18 cellular contexts compared by ENCODE assay signal in the genomic region with DNA sequence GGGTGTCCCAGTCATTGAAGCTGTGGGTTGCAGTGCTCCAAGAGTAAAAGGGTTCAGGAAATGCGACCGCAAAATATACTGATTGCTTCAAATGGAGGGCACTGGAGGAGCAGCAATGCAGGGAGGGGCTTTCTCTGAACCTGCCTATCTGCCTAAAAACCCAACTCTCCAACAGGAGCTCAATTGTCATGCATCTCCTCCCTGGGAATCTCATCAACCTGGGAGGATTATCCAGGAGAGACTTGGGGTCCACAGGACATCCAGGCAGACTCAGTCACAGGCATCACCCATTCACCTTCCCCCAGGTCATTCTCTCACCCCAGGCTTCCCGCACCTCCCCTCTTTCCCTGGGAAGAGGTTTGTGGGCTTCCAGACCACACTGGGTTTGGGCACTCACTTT. TPM values are rescaled to one million over a fixed set of nuclear protein-coding genes. Genes with fewer than 3 reads are reported as not detected.
DNase-seq lines count a peak whose midpoint lies in the region; ATAC-seq, FAIRE-seq and TF ChIP-seq lines count a peak whose summit lies in the region.
"Had no signal": no experiment of that assay in that cellular context is flagged by ENCODE, and none has a peak within 500 bp of the region (broad histone marks: within the 10 kb centered on the region; RNA-seq: fewer than 3 reads in every experiment).

No MANE protein-coding gene starts in this region.

- H3K4me1 ChIP-seq in right lobe of liver (peaks cover 0 to 20% (median 2%) of the 10 kb centered on the region in 4 donors), HepG2 (ENCODE audit: insufficient read depth, low read length) (no peaks in the 10 kb centered on the region), aorta (ENCODE audit: control insufficient read depth in 1 of 2, insufficient read depth in 2 of 2, low read length in 2 of 2) (peaks cover 5 to 6% of the 10 kb centered on the region in 2 donors)

- ATAC-seq in right lobe of liver (no peak), HepG2 (no peak), aorta (ENCODE audit: low FRiP score) (no peak), HG03571 (IDR thresholded peaks at IDR 0.05; ENCODE audit: unreplicated experiment) (no peak), HG02885 (IDR thresholded peaks at IDR 0.05; ENCODE audit: poor library complexity, unreplicated experiment) (no peak)
- ATAC-seq: activated T-helper 17 cell treated with anti-CD3 and anti-CD28 coated beads, Interleukin-2, amount 50 U/mL, for 72 hours had no signal

- no peak for TF ChIP-seq RAD21 in HepG2 (CRISPR knock-in tag; IDR thresholded peaks at IDR 0.05)

- TF ChIP-seq POLR2A in right lobe of liver (IDR thresholded peaks at IDR 0.05) (no peak), HepG2 (IDR thresholded peaks at IDR 0.05; ENCODE audit: insufficient read depth in 1 of 2, low read depth in 2 of 2, low read length in 2 of 2) (no peak)

- H3K27me3 ChIP-seq in right lobe of liver (no peaks in the 10 kb centered on the region), HepG2 (ENCODE audit: control insufficient read depth in 1 of 2, insufficient read depth in 2 of 2, low read length in 2 of 2) (peaks cover 0 to 32% of the 10 kb centered on the region in 2 experiments; a peak in 3 of 5 replicates), layer of hippocampus (ENCODE audit: control insufficient read depth, insufficient read depth, low read length) (no peaks in the 10 kb centered on the region), aorta (ENCODE audit: control insufficient read depth in 1 of 2, insufficient read depth in 2 of 2, low read length in 1 of 2) (no peaks in the 10 kb centered on the region)
- H3K27me3 ChIP-seq: dorsolateral prefrontal cortex, testis had no signal

- CTCF ChIA-PET in HepG2 (lab: Yijun Ruan, JAX; ENCODE audit: low intra/inter-chr PET ratio, low total read pairs), result no interaction called here

- no peaks in the 10 kb centered on the region for H3K79me2 ChIP-seq in HepG2 (ENCODE audit: insufficient read depth, low read length)

- no peak for TF ChIP-seq EP300 in HepG2 (IDR thresholded peaks at IDR 0.05; ENCODE audit: low read depth in 2 of 2, low read length in 2 of 2)
- no peak for TF ChIP-seq EP300 in HepG2 (CRISPR knock-in tag; IDR thresholded peaks at IDR 0.05; ENCODE audit: borderline replicate concordance)

- TF ChIP-seq CTCF in right lobe of liver (IDR thresholded peaks at IDR 0.05), result no peak
- no peak for TF ChIP-seq CTCF in HepG2 (CRISPR knock-in tag; IDR thresholded peaks at IDR 0.05)

- H3K27ac ChIP-seq in right lobe of liver (peak overlapping the region in 2 of 3 donors; percentile 38 to 56), HepG2 (ENCODE audit: extremely low read length, insufficient read depth, low read length) (no peak overlapping the region), layer of hippocampus (ENCODE audit: low read depth, low read length) (peak overlapping the region; percentile 59), aorta (ENCODE audit: low read depth in 1 of 2, low read length in 2 of 2) (peak overlapping the region; percentile 22 to 77)
- H3K27ac ChIP-seq: SK-N-MC had no signal

- no peaks in the 10 kb centered on the region for H3K9me3 ChIP-seq in right lobe of liver
- peaks cover 21% of the 10 kb centered on the region for H3K9me3 ChIP-seq in HepG2 (ENCODE audit: low read length)
- no peaks in the 10 kb centered on the region for H3K9me3 ChIP-seq in aorta (ENCODE audit: control insufficient read depth, low read length)
- H3K9me3 ChIP-seq: testis had no signal

- intact Hi-C loops in right lobe of liver (cut with DNase I), result loop anchor here (10.0 kb wide), 2 partner anchors 396 to 406 kb away; no protein-coding TSS in a partner anchor
- intact Hi-C loops in HepG2 (cut with micrococcal nuclease; ENCODE audit: unreplicated experiment), result loop anchor here (10.0 kb wide), 1 partner anchor 1286 kb away; no protein-coding TSS in a partner anchor
- intact Hi-C loops in aorta (cut with DNase I), result loop anchor here in 1 of 2 donors (10.0 kb wide), 1 partner anchor 556 kb away; the partner anchor contains the start of gene CCDC110

- in situ Hi-C loops in HepG2 (cut with HindIII; ENCODE audit: extremely low pct_ligation_motif_present, low pct_unique_long_range_greater_than_20kb), result loop anchor here (25.0 kb wide), 2 partner anchors 568 to 993 kb away; partner anchors contain the start of gene CCDC110

- H4K20me1 ChIP-seq in HepG2 (ENCODE audit: insufficient read depth, low read length), result no peaks in the 10 kb centered on the region

- POLR2A ChIA-PET in HepG2 (lab: Yijun Ruan, JAX), result no interaction called here

- DNase-seq in right lobe of liver (no peak), HepG2 (ENCODE audit: low spot score) (no peak), retina (peak; percentile 34), aorta (no peak), NCI-H2227 (lab: John Stamatoyannopoulos, UW; ENCODE audit: unreplicated experiment) (no peak)
- DNase-seq: activated CD4-positive, alpha-beta memory T cell treated with anti-CD3 and anti-CD28 coated beads, Interleukin-2, amount 10 ng/mL, durations not matched to agents 7 days and 5 days; HFFc6; Karpas-422; mammary epithelial cell; NCI-H446 had no signal

- FAIRE-seq in HepG2 (lab: Jason Lieb, UNC), result no peak
- FAIRE-seq: G401.6 had no signal

- no TSS peak for BruUV-seq in HepG2 (replicated peaks; lab: Mats Ljungman, UMichigan)

- H3K4me2 ChIP-seq in HepG2 (ENCODE audit: low read depth, low read length), result no peak overlapping the region

- no peak overlapping the region for H3K9ac ChIP-seq in HepG2 (ENCODE audit: insufficient read depth, low read depth, low read length)

- WGBS in right lobe of liver (ENCODE audit: insufficient coverage, low coverage, low lambda C conversion rate, missing lambda C conversion rate), result 72% methylated on average over 3 of the region's 3 CpGs
- 54% methylated on average over 3 of the region's 3 CpGs for WGBS in HepG2 (ENCODE audit: low lambda C conversion rate)
- WGBS in aorta, 2 donors, result 93 to 94% methylated on average over 3 of the region's 3 CpGs

- no peak overlapping the region for H2AFZ ChIP-seq in HepG2 (ENCODE audit: low read length)

- H3K4me3 ChIP-seq in right lobe of liver (no peak overlapping the region), HepG2 (replicated peaks in 1 of 3; ENCODE audit: insufficient read depth in 1 of 3, low read depth in 2 of 3, low read length in 3 of 3) (no peak overlapping the region), aorta (ENCODE audit: low read length in 2 of 2) (no peak overlapping the region)
- H3K4me3 ChIP-seq: SK-N-MC, testis had no signal

- H3K36me3 ChIP-seq in right lobe of liver (no peaks in the 10 kb centered on the region), HepG2 (replicated peaks in 1 of 2; ENCODE audit: control insufficient read depth in 1 of 2, insufficient read depth in 2 of 2, low read length in 2 of 2) (no peaks in the 10 kb centered on the region), aorta (ENCODE audit: control insufficient read depth in 1 of 2, insufficient read depth in 2 of 2, low read length in 1 of 2) (no peaks in the 10 kb centered on the region)

TF ChIP-seq in HepG2, 621 proteins besides CTCF, POLR2A, EP300 and RAD21 (continues in another document):
- no peak for TF ChIP-seq SALL2 (CRISPR knock-in tag; IDR thresholded peaks at IDR 0.05)
- no peak for TF ChIP-seq RFX3 (CRISPR knock-in tag; IDR thresholded peaks at IDR 0.05)
- no peak for TF ChIP-seq ATF5 (CRISPR knock-in tag; IDR thresholded peaks at IDR 0.05; ENCODE audit: low read depth)
- no peak for TF ChIP-seq DPF2 (CRISPR knock-in tag; IDR thresholded peaks at IDR 0.05; ENCODE audit: borderline replicate concordance, low read depth)
- TF ChIP-seq TP53 (CRISPR knock-in tag; conservative IDR thresholded peaks at IDR 0.05), result no peak
- no peak for TF ChIP-seq U2AF1 (optimal IDR thresholded peaks at IDR 0.05; ENCODE audit: low read depth, low read length)
- no peak for TF ChIP-seq ZNF724P (CRISPR knock-in tag; IDR thresholded peaks at IDR 0.05; ENCODE audit: borderline replicate concordance)
- no peak for TF ChIP-seq MEF2D (CRISPR knock-in tag; IDR thresholded peaks at IDR 0.05)
- TF ChIP-seq ZNF510 (CRISPR knock-in tag; IDR thresholded peaks at IDR 0.05; ENCODE audit: low read depth), result no peak
- TF ChIP-seq ZNF780A (CRISPR knock-in tag; IDR thresholded peaks at IDR 0.05), result no peak
- no peak for TF ChIP-seq PHF21A (CRISPR knock-in tag; IDR thresholded peaks at IDR 0.05)
- no peak for TF ChIP-seq ZBTB38 (CRISPR knock-in tag; IDR thresholded peaks at IDR 0.05)

RNA-seq across cellular contexts. Expression of gene TLR3, which starts 38.2 kb away (rescaled TPM):
- total RNA-seq in right lobe of liver, result 10 to 100 TPM in 2 of 6 experiments, 1 to 10 TPM in 4; 6.8 to 14.9 (median 9.2) TPM
- total RNA-seq in HepG2 (2016; rRNA removed; fragmentation: Illumina TruSeq; extraction: Trizol), result 0.07 and 0.11 TPM in 2 replicates
- total RNA-seq in HepG2 (2016; cell fraction: cytosol; rRNA removed; fragmentation: Illumina TruSeq; extraction: Trizol; ENCODE audit: low read depth), result not detected in 2 replicates
- 0.07 and 0.13 TPM in 2 replicates for total RNA-seq in HepG2 (2016; cell fraction: insoluble cytoplasmic fraction; rRNA removed; fragmentation: Illumina TruSeq; extraction: Trizol)
- 0.10 TPM in 1 of 2 replicates, not detected in the other for total RNA-seq in HepG2 (2016; cell fraction: membrane; rRNA removed; fragmentation: Illumina TruSeq; extraction: Trizol)
- total RNA-seq in HepG2 (2016; cell fraction: nucleus; rRNA removed; fragmentation: Illumina TruSeq; extraction: Trizol), result 0.22 and 0.31 TPM in 2 replicates
- polyA plus RNA-seq in HepG2 (2011; rRNA removed), result 0.20 and 0.38 TPM in 2 replicates
- 0.20 and 0.45 TPM in 2 replicates for polyA plus RNA-seq in HepG2 (2011; cell fraction: cytosol; rRNA removed)
- polyA plus RNA-seq in HepG2 (2011; cell fraction: nucleus; rRNA removed), result 0.07 TPM in 1 of 2 replicates, not detected in the other
- 0.72 and 1.6 TPM in 2 replicates for polyA plus RNA-seq in HepG2 (2012)
- polyA plus RNA-seq in HepG2 (2016; cell fraction: cytosol; fragmentation: Illumina TruSeq; extraction: Trizol; ENCODE audit: low read depth), result not detected in 2 replicates
- polyA plus RNA-seq in HepG2 (2016; cell fraction: insoluble cytoplasmic fraction; fragmentation: Illumina TruSeq; extraction: Trizol; ENCODE audit: low read depth), result not detected in 2 replicates
- 0.15 TPM in 1 of 2 replicates, not detected in the other for polyA plus RNA-seq in HepG2 (2016; cell fraction: membrane; fragmentation: Illumina TruSeq; extraction: Trizol; ENCODE audit: low read depth)
- not detected in 2 replicates for polyA plus RNA-seq in HepG2 (2016; cell fraction: nucleus; fragmentation: Illumina TruSeq; extraction: Trizol; ENCODE audit: insufficient read depth, low read depth)
- polyA minus RNA-seq in HepG2 (2011; rRNA and poly(A)+ RNA removed; ENCODE audit: low replicate concordance), result 0.66 and 11.4 TPM in 2 replicates
- 0.69 TPM in 1 of 2 replicates, not detected in the other for polyA minus RNA-seq in HepG2 (2011; cell fraction: cytosol; rRNA and poly(A)+ RNA removed)
- polyA minus RNA-seq in HepG2 (2011; cell fraction: nucleus; rRNA and poly(A)+ RNA removed), result 0.25 and 0.52 TPM in 2 replicates
- total RNA-seq in aorta, result 10 to 100 TPM in 1 of 2 donors, 1 to 10 TPM in 1; 6.2 to 14.9 TPM
- 1 to 10 TPM; 2.0 to 2.2 TPM for polyA plus RNA-seq in aorta
